9 cellular contexts compared by ENCODE assay signal in genomic region chr19:29873801-29874575, GRCh38.
DNase-seq lines count a peak whose midpoint lies in the region; ATAC-seq and TF ChIP-seq lines count a peak whose summit lies in the region.
"Had no signal": no experiment of that assay in that cellular context is flagged by ENCODE, and none has a peak within 500 bp of the region (broad histone marks: within the 10 kb centered on the region; RNA-seq: fewer than 3 reads in every experiment).

No MANE protein-coding gene starts in this region.

- H3K27ac ChIP-seq in KMS-11 = no peak overlapping the region
- H3K27ac ChIP-seq in psoas muscle = peak overlapping the region; percentile 83

- peak overlapping the region; percentile 86 for H3K4me2 ChIP-seq in KMS-11

- H3K4me1 ChIP-seq in KMS-11 (ENCODE audit: low read depth, poor library complexity, severe bottlenecking) (no peaks in the 10 kb centered on the region), psoas muscle (peaks cover 13% of the 10 kb centered on the region)

- H3K36me3 ChIP-seq in KMS-11 (ENCODE audit: insufficient read depth) (no peaks in the 10 kb centered on the region), psoas muscle (ENCODE audit: insufficient read depth in 1 of 2, low read depth in 1 of 2) (no peaks in the 10 kb centered on the region)

- intact Hi-C loops in dendritic cell treated with granulocyte-macrophage colony-stimulating factor and Interleukin-4, amounts not matched to agents 40 ng/mL and 50 ng/mL, for 4 days (cut with micrococcal nuclease) = loop anchor here (1.0 kb wide), 3 partner anchors 103 to 144 kb away; no protein-coding TSS in a partner anchor
- intact Hi-C loops in psoas muscle (cut with DNase I) = loop anchor here (1.0 to 10.0 kb wide), 5 partner anchors 114 to 269 kb away; partner anchors contain the start of gene POP4 (in 1 of the 2)

- H3K79me2 ChIP-seq in KMS-11 (ENCODE audit: insufficient read depth, low read depth) = no peaks in the 10 kb centered on the region

- no peaks in the 10 kb centered on the region for H3K9me3 Mint-ChIP-seq in T-helper 1 cell treated with Interleukin-12 subunit alpha and Interleukin-12 subunit beta and Interleukin-4 antibody, amounts not matched to agents 30 μg/mL and 1 μg/mL, for 36 hours
- H3K9me3 Mint-ChIP-seq in dendritic cell treated with granulocyte-macrophage colony-stimulating factor and Interleukin-4, amounts not matched to agents 40 ng/mL and 50 ng/mL, for 4 days = no peaks in the 10 kb centered on the region

- H3K4me1 Mint-ChIP-seq in T-helper 1 cell treated with Interleukin-12 subunit alpha and Interleukin-12 subunit beta and Interleukin-4 antibody, amounts not matched to agents 30 μg/mL and 1 μg/mL, for 36 hours (ENCODE audit: low read depth) = peaks cover 15% of the 10 kb centered on the region
- H3K4me1 Mint-ChIP-seq in dendritic cell treated with granulocyte-macrophage colony-stimulating factor and Interleukin-4, amounts not matched to agents 40 ng/mL and 50 ng/mL, for 4 days (ENCODE audit: low read depth) = peaks cover 17% of the 10 kb centered on the region

- DNase-seq in T-helper 1 cell = no peak
- DNase-seq in psoas muscle = no peak
- no peak for DNase-seq in Kasumi-1 (lab: John Stamatoyannopoulos, UW)
- no peak for DNase-seq in germinal center (ENCODE audit: low spot score)
- DNase-seq: NCI-H187 had no signal

- H3K27ac Mint-ChIP-seq in T-helper 1 cell treated with Interleukin-12 subunit alpha and Interleukin-12 subunit beta and Interleukin-4 antibody, amounts not matched to agents 30 μg/mL and 1 μg/mL, for 36 hours = no peak overlapping the region
- no peak overlapping the region for H3K27ac Mint-ChIP-seq in dendritic cell treated with granulocyte-macrophage colony-stimulating factor and Interleukin-4, amounts not matched to agents 40 ng/mL and 50 ng/mL, for 4 days

- peak overlapping the region; percentile 62 for H3K4me3 Mint-ChIP-seq in T-helper 1 cell treated with Interleukin-12 subunit alpha and Interleukin-12 subunit beta and Interleukin-4 antibody, amounts not matched to agents 30 μg/mL and 1 μg/mL, for 36 hours
- peak overlapping the region; percentile 30 for H3K4me3 Mint-ChIP-seq in dendritic cell treated with granulocyte-macrophage colony-stimulating factor and Interleukin-4, amounts not matched to agents 40 ng/mL and 50 ng/mL, for 4 days

- no peaks in the 10 kb centered on the region for H3K9me3 ChIP-seq in psoas muscle

- no peaks in the 10 kb centered on the region for H3K36me3 Mint-ChIP-seq in T-helper 1 cell treated with Interleukin-12 subunit alpha and Interleukin-12 subunit beta and Interleukin-4 antibody, amounts not matched to agents 30 μg/mL and 1 μg/mL, for 36 hours (ENCODE audit: low read depth)
- no peaks in the 10 kb centered on the region for H3K36me3 Mint-ChIP-seq in dendritic cell treated with granulocyte-macrophage colony-stimulating factor and Interleukin-4, amounts not matched to agents 40 ng/mL and 50 ng/mL, for 4 days (ENCODE audit: low read depth)

- 11 to 20% (median 15%) methylated on average over 39 to 40 of the region's 40 CpGs for WGBS in psoas muscle, 3 donors

- H2AFZ ChIP-seq in KMS-11 (ENCODE audit: low read depth) = peak overlapping the region; percentile 95

- no peak overlapping the region; the same call in 1 of the 2 replicates for H3K9ac ChIP-seq in KMS-11

- no peak overlapping the region for H3K4me3 ChIP-seq in KMS-11 (IDR thresholded peaks at IDR 0.05; ENCODE audit: insufficient read depth, low read depth, low read length)
- peak overlapping the region; percentile 79 for H3K4me3 ChIP-seq in psoas muscle

- no peaks in the 10 kb centered on the region for H3K27me3 ChIP-seq in KMS-11 (ENCODE audit: insufficient read depth, low read depth)
- no peaks in the 10 kb centered on the region for H3K27me3 ChIP-seq in psoas muscle (ENCODE audit: insufficient read depth in 3 of 3, low read length in 2 of 3)

- H3K27me3 Mint-ChIP-seq in T-helper 1 cell treated with Interleukin-12 subunit alpha and Interleukin-12 subunit beta and Interleukin-4 antibody, amounts not matched to agents 30 μg/mL and 1 μg/mL, for 36 hours (ENCODE audit: low read depth) = peaks cover 11% of the 10 kb centered on the region
- H3K27me3 Mint-ChIP-seq in dendritic cell treated with granulocyte-macrophage colony-stimulating factor and Interleukin-4, amounts not matched to agents 40 ng/mL and 50 ng/mL, for 4 days = peaks cover 35% of the 10 kb centered on the region

- TF ChIP-seq CTCF in KMS-11 (conservative IDR thresholded peaks at IDR 0.05; ENCODE audit: low read depth, low read length) (peak; percentile 55; the same call in 1 of the 2 replicates), psoas muscle (IDR thresholded peaks at IDR 0.05) (no peak)

- ATAC-seq in psoas muscle = peak in 1 of 4 donors; percentile 18
- ATAC-seq in GM19452 (IDR thresholded peaks at IDR 0.05; ENCODE audit: unreplicated experiment) = no peak

- no peaks in the 10 kb centered on the region for H4K20me1 ChIP-seq in KMS-11 (ENCODE audit: insufficient read depth)
